In the genomic region with DNA sequence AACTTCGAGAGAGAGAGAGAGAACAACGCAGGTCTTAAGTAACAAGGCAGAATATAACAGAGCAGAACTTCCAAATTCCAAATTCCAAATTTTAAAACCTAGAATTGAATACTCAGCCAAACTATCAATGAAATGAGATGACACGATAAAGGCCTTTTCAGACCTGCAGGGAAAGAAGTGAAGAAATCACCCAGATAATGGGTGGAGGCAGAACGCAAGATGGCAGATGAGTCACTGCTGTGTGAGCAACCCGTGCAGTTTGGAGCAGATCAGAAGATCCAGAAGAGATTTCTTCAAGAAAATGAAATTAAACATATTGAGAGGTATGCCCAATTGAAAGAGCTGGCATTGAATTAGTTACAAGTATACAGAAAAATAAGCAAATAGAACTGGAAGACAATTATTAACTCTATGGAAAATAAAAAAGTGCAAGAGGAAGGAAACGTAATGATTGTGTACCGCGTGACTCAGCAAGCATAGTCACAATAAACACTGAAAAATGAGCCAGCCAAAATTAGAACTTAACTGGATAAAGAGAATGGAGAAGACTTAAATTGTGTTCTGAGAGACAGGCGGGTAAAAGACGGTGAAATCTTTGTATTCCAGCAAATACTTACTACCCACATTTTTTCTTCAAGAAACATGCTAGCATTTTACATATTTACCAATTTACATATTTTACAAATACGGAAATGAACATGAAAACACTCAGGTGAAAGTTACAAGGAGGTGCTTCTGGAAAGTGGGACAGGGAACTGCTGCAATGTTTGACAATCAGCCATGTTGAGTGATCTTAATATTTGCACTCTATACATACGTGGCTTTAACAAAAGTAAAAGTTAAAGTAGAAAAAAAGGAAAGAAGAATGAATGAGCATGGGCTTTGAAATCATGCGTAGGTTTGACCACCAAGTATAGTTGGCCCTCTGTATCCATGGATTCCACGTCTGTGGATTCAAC, we compare ENCODE assay signal across 9 cellular contexts.
DNase-seq lines count a peak whose midpoint lies in the region; TF ChIP-seq lines count a peak whose summit lies in the region.
"Had no signal": no experiment of that assay in that cellular context is flagged by ENCODE, and none has a peak within 500 bp of the region (broad histone marks: within the 10 kb centered on the region; RNA-seq: fewer than 3 reads in every experiment).

No MANE protein-coding gene starts in this region.

- H3K27ac ChIP-seq in SJCRH30: no peak overlapping the region

- peak; percentile 70 for DNase-seq in CD1c-positive myeloid dendritic cell (ENCODE audit: extremely low spot score)
- peak; percentile 75 for DNase-seq in NCI-H460 (ENCODE audit: extremely low read depth, low read depth)
- DNase-seq in choroid plexus epithelial cell (ENCODE audit: low read depth): peak; percentile 87
- DNase-seq in myocyte (ENCODE audit: low read depth): peak; percentile 52
- no peak for DNase-seq in SJCRH30
- DNase-seq in NCI-H2171 (lab: John Stamatoyannopoulos, UW): no peak
- DNase-seq in stimulated activated CD4-positive, alpha-beta T cell treated with anti-CD3 and anti-CD28 coated beads, Interleukin-4, amount 100 ng/mL, for 4 hours: no peak
- DNase-seq in NAMALWA (ENCODE audit: low spot score): no peak
- DNase-seq: NCI-H2081 treated with DMSO at 0.1 percent for 48 hours had no signal

- H3K36me3 ChIP-seq in SJCRH30: no peaks in the 10 kb centered on the region

- TF ChIP-seq CTCF in choroid plexus epithelial cell (conservative IDR thresholded peaks at IDR 0.05; ENCODE audit: low read depth, low read length): no peak

- no peaks in the 10 kb centered on the region for H3K9me3 ChIP-seq in SJCRH30 (replicated peaks)

- no peaks in the 10 kb centered on the region for H3K4me1 ChIP-seq in SJCRH30

- H3K4me3 ChIP-seq in choroid plexus epithelial cell (ENCODE audit: low read depth, low read length) (peak overlapping the region; percentile 28), SJCRH30 (no peak overlapping the region)

- H3K27me3 ChIP-seq in SJCRH30: no peaks in the 10 kb centered on the region

Comparison
In these comparisons a context has a peak if more than half of its experiments do, and no peak if none do; other contexts are left out.
1. DNase-seq: peak in CD1c-positive myeloid dendritic cell (single experiment), NCI-H460 (single experiment), choroid plexus epithelial cell (single experiment) and myocyte (single experiment); none in SJCRH30 (0 of 2), NCI-H2171 (single experiment), stimulated activated CD4-positive, alpha-beta T cell treated with anti-CD3 and anti-CD28 coated beads, Interleukin-4, amount 100 ng/mL, for 4 hours (0 of 2) and NAMALWA (single experiment).